In genomic region chr9:119114681-119115080, GRCh38 we compare ENCODE assay signal across 26 cellular contexts.
DNase-seq lines count a peak whose midpoint lies in the region; ATAC-seq and TF ChIP-seq lines count a peak whose summit lies in the region.
"Had no signal": no experiment of that assay in that cellular context is flagged by ENCODE, and none has a peak within 500 bp of the region (broad histone marks: within the 10 kb centered on the region; RNA-seq: fewer than 3 reads in every experiment).

No MANE protein-coding gene starts in this region.

- H3K9ac ChIP-seq in smooth muscle cell (ENCODE audit: low read depth): no peak overlapping the region

- no peaks in the 10 kb centered on the region for H3K79me2 ChIP-seq in smooth muscle cell (ENCODE audit: low read depth)

- H3F3A ChIP-seq in smooth muscle cell (ENCODE audit: low read depth): no peaks in the 10 kb centered on the region

- no peaks in the 10 kb centered on the region for H4K20me1 ChIP-seq in smooth muscle cell (ENCODE audit: low read depth)

- no peak overlapping the region for H3K4me2 ChIP-seq in smooth muscle cell
- H3K4me2 ChIP-seq: A549 had no signal

- H3K4me3 ChIP-seq in H7 (ENCODE audit: insufficient read depth, low read depth, low read length) (no peak overlapping the region), smooth muscle cell (no peak overlapping the region)
- H3K4me3 ChIP-seq: A549, HAP-1 had no signal

- H3K4me3 Mint-ChIP-seq in WTC11 (no peak overlapping the region), type B pancreatic cell (no peak overlapping the region)
- H3K4me3 Mint-ChIP-seq: CD4-positive, alpha-beta memory T cell; HFFc6 had no signal

- POLR2A ChIA-PET in WTC11 (lab: Charles Lee): no interaction called here

- peaks cover 4% of the 10 kb centered on the region; the same call in 1 of the 2 replicates for H3K9me3 Mint-ChIP-seq in WTC11
- H3K9me3 Mint-ChIP-seq in type B pancreatic cell: no peaks in the 10 kb centered on the region

- H3K36me3 Mint-ChIP-seq in WTC11 (no peaks in the 10 kb centered on the region), type B pancreatic cell (no peaks in the 10 kb centered on the region)
- H3K36me3 Mint-ChIP-seq: CD4-positive, alpha-beta memory T cell had no signal

- H3K27me3 ChIP-seq in H7 (ENCODE audit: control insufficient read depth, insufficient read depth, low read length) (no peaks in the 10 kb centered on the region), smooth muscle cell (ENCODE audit: low read depth) (no peaks in the 10 kb centered on the region)

- intact Hi-C loops in posterior vena cava (cut with DNase I): loop anchor here in 1 of 2 donors (5.0 kb wide), 1 partner anchor 148 kb away; no protein-coding TSS in a partner anchor

- 81% methylated on average over 4 of the region's 4 CpGs for WGBS in smooth muscle cell (ENCODE audit: low lambda C conversion rate)

- H3K27ac ChIP-seq in smooth muscle cell (ENCODE audit: low read depth): no peak overlapping the region
- H3K27ac ChIP-seq: A549, RWPE1 had no signal

- peak; percentile 35 for DNase-seq in H7
- DNase-seq in WTC11 (ENCODE audit: low spot score): peak; percentile 14
- DNase-seq in iPS-NIHi11 (ENCODE audit: low spot score): peak; percentile 35
- no peak for DNase-seq in posterior vena cava (ENCODE audit: low spot score)
- DNase-seq in smooth muscle cell (lab: John Stamatoyannopoulos, UW; ENCODE audit: unreplicated experiment): no peak
- DNase-seq in type B pancreatic cell (ENCODE audit: extremely low spot score, unreplicated experiment): no peak
- DNase-seq in NCI-H774 (lab: John Stamatoyannopoulos, UW): no peak
- DNase-seq: AML-193; CD4-positive, alpha-beta memory T cell; COR-L47; DMS79; EL; GF-D8; HFFc6; Karpas-422; NCI-H1092; NCI-H1417 treated with DMSO at 0.1 percent for 48 hours; NCI-H187 treated with DMSO at 0.1 percent for 48 hours; NCI-H446 treated with DMSO at 0.1 percent for 48 hours; NCI-H526; SHP77 had no signal

- CTCF ChIA-PET in WTC11 (lab: Charles Lee): interaction anchor here (1.2 to 1.5 kb wide), 2 partner anchors 170 to 251 kb away, joined by 3 read pairs; no protein-coding TSS in a partner anchor

- no peaks in the 10 kb centered on the region for H3K27me3 Mint-ChIP-seq in WTC11 (ENCODE audit: low read depth)
- H3K27me3 Mint-ChIP-seq in type B pancreatic cell: peaks cover 2% of the 10 kb centered on the region
- H3K27me3 Mint-ChIP-seq: CD4-positive, alpha-beta memory T cell had no signal

- TF ChIP-seq CTCF in WTC11 (IDR thresholded peaks at IDR 0.05) (no peak), smooth muscle cell (IDR thresholded peaks at IDR 0.05; ENCODE audit: borderline replicate concordance, insufficient read depth, poor library complexity, severe bottlenecking) (no peak), type B pancreatic cell (conservative IDR thresholded peaks at IDR 0.05) (no peak)

- H3K4me1 Mint-ChIP-seq in WTC11: peaks cover 16% of the 10 kb centered on the region
- H3K4me1 Mint-ChIP-seq in type B pancreatic cell (ENCODE audit: unreplicated experiment): no peaks in the 10 kb centered on the region
- H3K4me1 Mint-ChIP-seq: CD4-positive, alpha-beta memory T cell had no signal

- H3K4me1 ChIP-seq in smooth muscle cell (ENCODE audit: low read depth): no peaks in the 10 kb centered on the region
- H3K4me1 ChIP-seq: A549, HAP-1 had no signal

- H3K9me3 ChIP-seq in smooth muscle cell (replicated peaks; ENCODE audit: low read depth): no peaks in the 10 kb centered on the region
- H3K9me3 ChIP-seq: A549, HAP-1 had no signal

- H3K36me3 ChIP-seq in H7 (replicated peaks; ENCODE audit: control insufficient read depth, insufficient read depth, low read length) (no peaks in the 10 kb centered on the region), smooth muscle cell (ENCODE audit: low read depth) (no peaks in the 10 kb centered on the region)
- H3K36me3 ChIP-seq: HAP-1 had no signal

- H3K27ac Mint-ChIP-seq in WTC11: 0 out of 2 replicates have a peak overlapping the region, but pooled peaks have one; percentile 7
- H3K27ac Mint-ChIP-seq in type B pancreatic cell: no peak overlapping the region
- H3K27ac Mint-ChIP-seq: CD4-positive, alpha-beta memory T cell; HFFc6 had no signal

- H2AFZ ChIP-seq in smooth muscle cell (ENCODE audit: low read depth): no peak overlapping the region

- ATAC-seq in WTC11: peak; percentile 90
- ATAC-seq: A549, HepG2, Panc1 had no signal

TF ChIP-seq in WTC11, 78 proteins besides CTCF, POLR2A, EP300 and RAD21 (continues in another document):
- no peak for TF ChIP-seq RELA (CRISPR knock-in tag; IDR thresholded peaks at IDR 0.05; ENCODE audit: borderline replicate concordance)
- no peak for TF ChIP-seq ATF1 (CRISPR knock-in tag; IDR thresholded peaks at IDR 0.05)
- no peak for TF ChIP-seq ATF6 (CRISPR knock-in tag; IDR thresholded peaks at IDR 0.05)
- TF ChIP-seq NFATC4 (CRISPR knock-in tag; IDR thresholded peaks at IDR 0.05): no peak
- TF ChIP-seq HMGXB4 (CRISPR knock-in tag; IDR thresholded peaks at IDR 0.05): no peak
- no peak for TF ChIP-seq NR2C2 (CRISPR knock-in tag; IDR thresholded peaks at IDR 0.05)
- TF ChIP-seq E2F4 (CRISPR knock-in tag; IDR thresholded peaks at IDR 0.05; ENCODE audit: borderline replicate concordance, low read depth): no peak
- TF ChIP-seq GABPB1 (CRISPR knock-in tag; IDR thresholded peaks at IDR 0.05): no peak
- TF ChIP-seq FOXP1 (CRISPR knock-in tag; IDR thresholded peaks at IDR 0.05; ENCODE audit: borderline replicate concordance): no peak
- no peak for TF ChIP-seq ZNF532 (CRISPR knock-in tag; IDR thresholded peaks at IDR 0.05; ENCODE audit: borderline replicate concordance)
- TF ChIP-seq JUN (CRISPR knock-in tag; IDR thresholded peaks at IDR 0.05): no peak

Comparison
In these comparisons a context has a peak if more than half of its experiments do, and no peak if none do; other contexts are left out.
1. DNase-seq: peak in H7 (single experiment), WTC11 (single experiment) and iPS-NIHi11 (single experiment); none in posterior vena cava (single experiment), smooth muscle cell (single experiment), type B pancreatic cell (single experiment) and NCI-H774 (single experiment).